1 cellular context compared by ENCODE assay signal in the genomic region with DNA sequence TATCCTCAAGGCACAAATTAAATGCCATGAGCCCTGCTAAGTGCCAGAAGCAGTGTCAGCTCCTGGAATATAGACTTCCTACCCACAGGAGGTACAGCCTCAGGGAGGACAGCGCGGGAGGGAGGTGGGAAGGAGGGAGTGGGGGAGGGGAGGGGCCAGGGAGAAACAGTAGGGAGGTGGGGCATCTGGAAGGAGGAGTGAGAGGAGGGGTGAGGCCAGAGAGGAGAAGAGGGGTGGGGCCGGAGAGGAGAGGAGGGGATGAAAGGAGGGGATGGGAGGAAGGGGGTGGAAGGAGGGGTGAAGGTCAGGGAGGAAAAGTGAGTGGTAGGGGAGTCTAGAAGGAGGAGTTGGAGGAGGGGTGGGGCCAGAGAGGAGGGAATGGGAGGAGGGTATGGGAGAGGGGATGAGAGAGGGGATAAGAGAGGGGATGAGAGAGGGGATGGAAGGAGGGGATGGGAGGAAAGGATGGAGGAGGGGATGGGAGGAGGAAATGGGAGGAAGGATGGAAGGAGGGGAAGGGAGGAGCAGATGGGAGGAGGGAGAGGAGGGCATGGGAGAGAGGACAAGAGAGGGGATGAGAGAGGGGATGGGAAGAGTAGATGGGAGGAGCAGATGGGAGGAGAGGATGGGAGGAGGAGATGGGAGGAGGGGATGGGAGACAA.
A peak's percentile ranks its signal among the peaks of the same experiment; 100 is the strongest.
TF ChIP-seq lines count a peak whose summit lies in the region.

No MANE protein-coding gene starts in this region.

TF ChIP-seq in GM12878, 131 proteins besides CTCF, POLR2A, EP300 and RAD21:
- peak; percentile 94 for TF ChIP-seq NFXL1 (IDR thresholded peaks at IDR 0.05; ENCODE audit: borderline replicate concordance)
- TF ChIP-seq BMI1 (IDR thresholded peaks at IDR 0.05; ENCODE audit: borderline replicate concordance): no peak
